9 cellular contexts compared by ENCODE assay signal in genomic region chr7:91565499-91566331, GRCh38.
DNase-seq lines count a peak whose midpoint lies in the region; ATAC-seq, FAIRE-seq and TF ChIP-seq lines count a peak whose summit lies in the region.
"Had no signal": no experiment of that assay in that cellular context is flagged by ENCODE, and none has a peak within 500 bp of the region (broad histone marks: within the 10 kb centered on the region; RNA-seq: fewer than 3 reads in every experiment).

No MANE protein-coding gene starts in this region.

- no peaks in the 10 kb centered on the region for H3K9me3 ChIP-seq in adipocyte (ENCODE audit: control insufficient read depth, low read length)
- H3K9me3 ChIP-seq in HepG2 (ENCODE audit: low read length) = no peaks in the 10 kb centered on the region
- H3K9me3 ChIP-seq in aorta (ENCODE audit: control insufficient read depth, low read length) = no peaks in the 10 kb centered on the region

- H3K4me3 ChIP-seq in adipocyte (ENCODE audit: low read length) = peak overlapping the region; percentile 40
- H3K4me3 ChIP-seq in HepG2 (replicated peaks in 1 of 3; ENCODE audit: insufficient read depth in 1 of 3, low read depth in 2 of 3, low read length in 3 of 3) = peak overlapping the region; percentile 22 to 55 (median 28); a peak in 4 of 6 replicates
- H3K4me3 ChIP-seq in aorta (ENCODE audit: low read length in 2 of 2) = no peak overlapping the region

- peak overlapping the region; percentile 50 for H2AFZ ChIP-seq in HepG2 (ENCODE audit: low read length)

- H3K9ac ChIP-seq in adipocyte (ENCODE audit: low read length) = no peak overlapping the region
- peak overlapping the region; percentile 48 for H3K9ac ChIP-seq in HepG2 (ENCODE audit: insufficient read depth, low read depth, low read length)

- H3K36me3 ChIP-seq in adipocyte (ENCODE audit: control insufficient read depth, insufficient read depth, low read length, severe bottlenecking) (no peaks in the 10 kb centered on the region), HepG2 (replicated peaks in 1 of 2; ENCODE audit: control insufficient read depth in 1 of 2, insufficient read depth in 2 of 2, low read length in 2 of 2) (no peaks in the 10 kb centered on the region), aorta (ENCODE audit: control insufficient read depth in 1 of 2, insufficient read depth in 2 of 2, low read length in 1 of 2) (no peaks in the 10 kb centered on the region)

- no TSS peak for BruUV-seq in HepG2 (replicated peaks; lab: Mats Ljungman, UMichigan)

- H3K27me3 ChIP-seq in adipocyte (replicated peaks; ENCODE audit: control insufficient read depth, insufficient read depth, low read length) (peaks cover 3% of the 10 kb centered on the region), HepG2 (ENCODE audit: control insufficient read depth in 1 of 2, insufficient read depth in 2 of 2, low read length in 2 of 2) (no peaks in the 10 kb centered on the region), aorta (ENCODE audit: control insufficient read depth in 1 of 2, insufficient read depth in 2 of 2, low read length in 1 of 2) (no peaks in the 10 kb centered on the region)

- peak; percentile 97 for ATAC-seq in HepG2
- ATAC-seq in aorta (ENCODE audit: low FRiP score) = peak; percentile 40
- ATAC-seq: T-helper 17 cell had no signal

- 0 out of 4 replicates have a peak, but pooled peaks of 1 of the 2 experiments have one; percentile 23 for TF ChIP-seq POLR2A in HepG2 (IDR thresholded peaks at IDR 0.05; ENCODE audit: insufficient read depth in 1 of 2, low read depth in 2 of 2, low read length in 2 of 2)

- no peak for TF ChIP-seq RAD21 in HepG2 (CRISPR knock-in tag; IDR thresholded peaks at IDR 0.05)

- FAIRE-seq in HepG2 (lab: Jason Lieb, UNC) = peak; percentile 68

- peak overlapping the region; percentile 79 for H3K4me2 ChIP-seq in HepG2 (ENCODE audit: low read depth, low read length)

- H3K79me2 ChIP-seq in HepG2 (ENCODE audit: insufficient read depth, low read length) = no peaks in the 10 kb centered on the region

- TF ChIP-seq EP300 in HepG2 (IDR thresholded peaks at IDR 0.05; ENCODE audit: low read depth in 2 of 2, low read length in 2 of 2) (peak; percentile 37 to 83; a peak in 2 of 4 replicates), HepG2 (CRISPR knock-in tag; IDR thresholded peaks at IDR 0.05; ENCODE audit: borderline replicate concordance) (peak; percentile 63; the same call in 1 of the 2 replicates)

- H3K4me1 ChIP-seq in adipocyte (ENCODE audit: control insufficient read depth, insufficient read depth, low read length) (peaks cover 22% of the 10 kb centered on the region), HepG2 (ENCODE audit: insufficient read depth, low read length) (peaks cover 62% of the 10 kb centered on the region), aorta (ENCODE audit: control insufficient read depth in 1 of 2, insufficient read depth in 2 of 2, low read length in 2 of 2) (peaks cover 0 to 2% of the 10 kb centered on the region in 2 donors)

- CTCF ChIA-PET in HepG2 (lab: Yijun Ruan, JAX; ENCODE audit: low intra/inter-chr PET ratio, low total read pairs) = no interaction called here

- TF ChIP-seq CTCF in HepG2 (CRISPR knock-in tag; IDR thresholded peaks at IDR 0.05) = no peak

- H3K27ac ChIP-seq in HepG2 (ENCODE audit: extremely low read length, insufficient read depth, low read length) = peak overlapping the region; percentile 68
- peak overlapping the region in 1 of 2 donors; percentile 23 for H3K27ac ChIP-seq in aorta (ENCODE audit: low read depth in 1 of 2, low read length in 2 of 2)

- H4K20me1 ChIP-seq in HepG2 (ENCODE audit: insufficient read depth, low read length) = no peaks in the 10 kb centered on the region

- in situ Hi-C loops in HepG2 (cut with HindIII; ENCODE audit: extremely low pct_ligation_motif_present, low pct_unique_long_range_greater_than_20kb) = no loop called here

- 21% methylated on average over 12 of the region's 12 CpGs for WGBS in HepG2 (ENCODE audit: low lambda C conversion rate)
- 27 to 32% methylated on average over 12 of the region's 12 CpGs for WGBS in aorta, 2 donors

- DNase-seq in NCI-H2107 treated with DMSO at 0.1 percent for 48 hours (lab: John Stamatoyannopoulos, UW; ENCODE audit: unreplicated experiment) (peak; percentile 34), NCI-H2107 (lab: John Stamatoyannopoulos, UW) (no peak), adipocyte (ENCODE audit: low read depth) (peak; percentile 54), HepG2 (ENCODE audit: low spot score) (peak; percentile 95), aorta (peak in 1 of 2 donors; percentile 51), iPS-NIHi11 (ENCODE audit: low spot score) (no peak), amniotic stem cell (lab: John Stamatoyannopoulos, UW) (no peak)
- DNase-seq in activated CD8-positive, alpha-beta memory T cell treated with anti-CD3 and anti-CD28 coated beads, Interleukin-2, amount 50 U/mL, for 48 hours = no peak
- DNase-seq: T-helper 17 cell had no signal

- POLR2A ChIA-PET in HepG2 (lab: Yijun Ruan, JAX) = no interaction called here

- intact Hi-C loops in HepG2 (cut with micrococcal nuclease; ENCODE audit: unreplicated experiment) = loop anchor here (10.0 kb wide), 1 partner anchor 301 kb away; the partner anchor contains the start of gene FZD1
- intact Hi-C loops in aorta (cut with DNase I) = no loop called here

TF ChIP-seq in HepG2, 621 proteins besides CTCF, POLR2A, EP300 and RAD21 (continues in another document):
- TF ChIP-seq ZNF629 (CRISPR knock-in tag; conservative IDR thresholded peaks at IDR 0.05) (no peak), SNAPC4 (CRISPR knock-in tag; IDR thresholded peaks at IDR 0.05) (no peak), NCOA2 (CRISPR knock-in tag; IDR thresholded peaks at IDR 0.05) (peak; percentile 90), MBNL3 (CRISPR knock-in tag; conservative IDR thresholded peaks at IDR 0.05) (no peak), SOX5 (CRISPR knock-in tag; IDR thresholded peaks at IDR 0.05; ENCODE audit: borderline replicate concordance) (peak; percentile 84), IRF2 (CRISPR knock-in tag; IDR thresholded peaks at IDR 0.05) (no peak), ZNF687 (CRISPR knock-in tag; IDR thresholded peaks at IDR 0.05) (0 out of 2 replicates have a peak, but pooled peaks have one; percentile 14), FOXA1 (IDR thresholded peaks at IDR 0.05) (no peak), FOXA1 (CRISPR knock-in tag; IDR thresholded peaks at IDR 0.05) (peak; percentile 69)

Comparison
In these comparisons a context has a peak if more than half of its experiments do, and no peak if none do; other contexts are left out.
1. DNase-seq: peak in NCI-H2107 treated with DMSO at 0.1 percent for 48 hours (single experiment), adipocyte (single experiment) and HepG2 (single experiment); none in NCI-H2107 (single experiment), activated CD8-positive, alpha-beta memory T cell treated with anti-CD3 and anti-CD28 coated beads, Interleukin-2, amount 50 U/mL, for 48 hours (single experiment), iPS-NIHi11 (single experiment) and amniotic stem cell (single experiment).
2. H3K4me3 ChIP-seq: peak in adipocyte (single experiment) and HepG2 (3 of 3); none in aorta (0 of 2).